ENCODE assay signal across 8 cellular contexts in the genomic region with DNA sequence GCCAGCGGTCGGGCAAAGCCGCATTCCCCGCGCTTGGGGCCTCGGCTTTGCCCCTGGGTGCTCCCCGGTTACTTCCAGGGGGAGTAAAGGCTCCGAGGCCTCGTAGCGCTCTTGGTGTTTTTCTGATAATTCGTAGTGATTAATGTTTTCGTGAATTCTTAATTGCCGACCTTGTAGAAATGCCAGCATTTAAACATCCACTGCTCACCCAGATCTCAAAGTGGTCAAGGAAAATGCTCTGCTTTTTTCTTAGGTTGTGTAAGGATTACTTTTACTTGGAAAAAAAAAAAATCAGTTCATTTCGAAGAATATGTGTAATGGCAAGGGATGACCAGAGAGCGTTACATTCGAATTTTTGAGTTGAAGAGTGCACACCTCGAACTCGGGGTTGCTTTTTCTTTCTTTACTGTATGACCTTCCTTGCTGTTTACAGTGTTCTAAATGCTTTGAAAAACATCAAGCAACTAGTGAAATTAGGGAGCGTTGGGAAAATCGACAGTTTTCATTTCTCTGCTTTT. TPM values are rescaled to one million over a fixed set of nuclear protein-coding genes. Genes with fewer than 3 reads are reported as not detected.
DNase-seq lines count a peak whose midpoint lies in the region; ATAC-seq, FAIRE-seq and TF ChIP-seq lines count a peak whose summit lies in the region.

No MANE protein-coding gene starts in this region.

- TF ChIP-seq EP300 in stomach (IDR thresholded peaks at IDR 0.05): no peak

- H3K4me3 Mint-ChIP-seq in activated naive CD8-positive, alpha-beta T cell treated with anti-CD3 and anti-CD28 coated beads, Interleukin-2, amount 50 U/mL, for 24 hours: peak overlapping the region; percentile 98

- peak; percentile 9 for TF ChIP-seq CTCF in AG09309 (IDR thresholded peaks at IDR 0.05; ENCODE audit: control insufficient read depth, insufficient read depth, low read depth, low read length, missing control alignments)
- peak in 2 of 7 experiments; percentile 4 to 5 for TF ChIP-seq CTCF in stomach (IDR thresholded peaks at IDR 0.05)

- peaks cover 16% of the 10 kb centered on the region for H3K36me3 Mint-ChIP-seq in activated naive CD8-positive, alpha-beta T cell treated with anti-CD3 and anti-CD28 coated beads, Interleukin-2, amount 50 U/mL, for 24 hours (ENCODE audit: low read depth)

- TF ChIP-seq POLR2A in stomach (IDR thresholded peaks at IDR 0.05): no peak

- no peak for DNase-seq in AG09309 (ENCODE audit: low read depth)
- no peak for DNase-seq in activated naive CD8-positive, alpha-beta T cell treated with anti-CD3 and anti-CD28 coated beads, Interleukin-2, amount 50 U/mL, for 24 hours
- DNase-seq in stomach: no peak
- DNase-seq in retina: no peak
- no peak for DNase-seq in RCC 7860 (ENCODE audit: low spot score)

- no peaks in the 10 kb centered on the region for H3K9me3 Mint-ChIP-seq in activated naive CD8-positive, alpha-beta T cell treated with anti-CD3 and anti-CD28 coated beads, Interleukin-2, amount 50 U/mL, for 24 hours

- H3K27ac Mint-ChIP-seq in activated naive CD8-positive, alpha-beta T cell treated with anti-CD3 and anti-CD28 coated beads, Interleukin-2, amount 50 U/mL, for 24 hours: peak overlapping the region; percentile 65

- H3K4me1 Mint-ChIP-seq in activated naive CD8-positive, alpha-beta T cell treated with anti-CD3 and anti-CD28 coated beads, Interleukin-2, amount 50 U/mL, for 24 hours: peaks cover 37% of the 10 kb centered on the region

- no peaks in the 10 kb centered on the region for H3K27me3 ChIP-seq in stomach

- no peak for FAIRE-seq in RCC 7860 (lab: Jason Lieb, UNC)

- no peaks in the 10 kb centered on the region for H3K27me3 Mint-ChIP-seq in activated naive CD8-positive, alpha-beta T cell treated with anti-CD3 and anti-CD28 coated beads, Interleukin-2, amount 50 U/mL, for 24 hours

- intact Hi-C loops in stomach (cut with DNase I; ENCODE audit: low total_unique reads): no loop called here

- H3K36me3 ChIP-seq in stomach: peaks cover 0 to 16% (median 11%) of the 10 kb centered on the region in 4 donors

- H3K27ac ChIP-seq in stomach: peak overlapping the region; percentile 93 to 99 (median 98)

- peaks cover 32 to 48% (median 39%) of the 10 kb centered on the region in 4 donors for H3K4me1 ChIP-seq in stomach

- H3K4me3 ChIP-seq in AG09309 (ENCODE audit: control insufficient read depth, low read depth, low read length) (peak overlapping the region; percentile 98), iPS-18c (ENCODE audit: insufficient read depth, low read depth, low read length) (peak overlapping the region; percentile 98), stomach (peak overlapping the region; percentile 77 to 100 (median 92))

- H3K9me3 ChIP-seq in iPS-18c (ENCODE audit: control insufficient read depth, insufficient read depth, low read length): no peaks in the 10 kb centered on the region
- no peaks in the 10 kb centered on the region for H3K9me3 ChIP-seq in stomach

- ATAC-seq in HG03159 (IDR thresholded peaks at IDR 0.05; ENCODE audit: unreplicated experiment) (peak; percentile 0), HG03196 (IDR thresholded peaks at IDR 0.05; ENCODE audit: unreplicated experiment) (no peak)
- no peak for ATAC-seq in activated naive CD8-positive, alpha-beta T cell treated with anti-CD3 and anti-CD28 coated beads, Interleukin-2, amount 50 U/mL, for 24 hours

- 20 to 27% (median 24%) methylated on average over 20 of the region's 20 CpGs for WGBS in stomach, 5 donors

RNA-seq across cellular contexts. Expression of gene TUT7, which starts 0.7 kb away (rescaled TPM):
- total RNA-seq in stomach: 100 to 1,000 TPM in 1 of 5 donors, 10 to 100 TPM in 4; 45.6 to 143 (median 58.3) TPM
- 10 to 100 TPM; 11.9 to 13.9 (median 13.8) TPM for polyA plus RNA-seq in stomach
